ENCODE assay signal across 11 cellular contexts in genomic region chr17:50946891-50947843, GRCh38.
DNase-seq lines count a peak whose midpoint lies in the region; ATAC-seq and TF ChIP-seq lines count a peak whose summit lies in the region.
"Had no signal": no experiment of that assay in that cellular context is flagged by ENCODE, and none has a peak within 500 bp of the region (broad histone marks: within the 10 kb centered on the region; RNA-seq: fewer than 3 reads in every experiment).

No MANE protein-coding gene starts in this region.

- ATAC-seq in left lobe of liver = peak; percentile 12
- no peak for ATAC-seq in stimulated activated effector memory CD8-positive, alpha-beta T cell treated with anti-CD3 and anti-CD28 coated beads, Interleukin-12 subunit alpha, Interleukin-12 subunit beta, amount 100 ng/mL, for 72 hours
- ATAC-seq in HG02763 (IDR thresholded peaks at IDR 0.05; ENCODE audit: unreplicated experiment) = no peak
- ATAC-seq in GM21447 (IDR thresholded peaks at IDR 0.05; ENCODE audit: unreplicated experiment) = no peak

- no peak overlapping the region for H3K4me3 Mint-ChIP-seq in T-helper 1 cell treated with Interleukin-12 subunit alpha and Interleukin-12 subunit beta and Interleukin-4 antibody, amounts not matched to agents 30 μg/mL and 1 μg/mL, for 36 hours
- no peak overlapping the region for H3K4me3 Mint-ChIP-seq in stimulated activated effector memory CD8-positive, alpha-beta T cell treated with anti-CD3 and anti-CD28 coated beads, Interleukin-12 subunit alpha, Interleukin-12 subunit beta, amount 100 ng/mL, for 72 hours
- no peak overlapping the region for H3K4me3 Mint-ChIP-seq in CD14-positive monocyte

- TF ChIP-seq CTCF in WERI-Rb-1 (IDR thresholded peaks at IDR 0.05; ENCODE audit: low read depth, low read length) (no peak), CD14-positive monocyte (IDR thresholded peaks at IDR 0.05) (no peak)

- intact Hi-C loops in CD14-positive monocyte (cut with micrococcal nuclease) = no loop called here

- H3K4me1 Mint-ChIP-seq in T-helper 1 cell treated with Interleukin-12 subunit alpha and Interleukin-12 subunit beta and Interleukin-4 antibody, amounts not matched to agents 30 μg/mL and 1 μg/mL, for 36 hours (ENCODE audit: low read depth) = peaks cover 24% of the 10 kb centered on the region
- peaks cover 56% of the 10 kb centered on the region for H3K4me1 Mint-ChIP-seq in stimulated activated effector memory CD8-positive, alpha-beta T cell treated with anti-CD3 and anti-CD28 coated beads, Interleukin-12 subunit alpha, Interleukin-12 subunit beta, amount 100 ng/mL, for 72 hours
- H3K4me1 Mint-ChIP-seq in CD14-positive monocyte = peaks cover 53% of the 10 kb centered on the region

- H3K36me3 ChIP-seq in WERI-Rb-1 = no peaks in the 10 kb centered on the region
- H3K36me3 ChIP-seq: neutrophil had no signal

- DNase-seq in T-helper 1 cell = no peak
- peak; percentile 35 for DNase-seq in WERI-Rb-1
- DNase-seq in left lobe of liver (ENCODE audit: low spot score) = peak; percentile 87
- DNase-seq in stimulated activated effector memory CD8-positive, alpha-beta T cell treated with anti-CD3 and anti-CD28 coated beads, Interleukin-12 subunit alpha, Interleukin-12 subunit beta, amount 100 ng/mL, for 72 hours (ENCODE audit: low spot score in 2 of 2) = no peak
- no peak for DNase-seq in CD14-positive monocyte (ENCODE audit: low spot score)
- DNase-seq: activated CD4-positive, alpha-beta T cell treated with anti-CD3 and anti-CD28 coated beads for 1 hour had no signal

- no peaks in the 10 kb centered on the region for H3K27me3 ChIP-seq in WERI-Rb-1 (ENCODE audit: insufficient read depth, low read depth, severe bottlenecking)

- H3K27ac ChIP-seq in WERI-Rb-1 = peak overlapping the region; percentile 15; the same call in 1 of the 2 replicates
- H3K27ac ChIP-seq: KMS-11, neutrophil had no signal

- H3K27me3 Mint-ChIP-seq in T-helper 1 cell treated with Interleukin-12 subunit alpha and Interleukin-12 subunit beta and Interleukin-4 antibody, amounts not matched to agents 30 μg/mL and 1 μg/mL, for 36 hours (ENCODE audit: low read depth) = no peaks in the 10 kb centered on the region
- peaks cover under 1 to 7% (median 2%) of the 10 kb centered on the region in 3 donors for H3K27me3 Mint-ChIP-seq in CD14-positive monocyte (ENCODE audit: low read depth in 3 of 3)

- H3K9me3 ChIP-seq in WERI-Rb-1 (ENCODE audit: severe bottlenecking) = no peaks in the 10 kb centered on the region
- H3K9me3 ChIP-seq: neutrophil had no signal

- H3K9me3 Mint-ChIP-seq in T-helper 1 cell treated with Interleukin-12 subunit alpha and Interleukin-12 subunit beta and Interleukin-4 antibody, amounts not matched to agents 30 μg/mL and 1 μg/mL, for 36 hours = no peaks in the 10 kb centered on the region
- no peaks in the 10 kb centered on the region for H3K9me3 Mint-ChIP-seq in stimulated activated effector memory CD8-positive, alpha-beta T cell treated with anti-CD3 and anti-CD28 coated beads, Interleukin-12 subunit alpha, Interleukin-12 subunit beta, amount 100 ng/mL, for 72 hours
- H3K9me3 Mint-ChIP-seq in CD14-positive monocyte = no peaks in the 10 kb centered on the region

- H3K27ac Mint-ChIP-seq in T-helper 1 cell treated with Interleukin-12 subunit alpha and Interleukin-12 subunit beta and Interleukin-4 antibody, amounts not matched to agents 30 μg/mL and 1 μg/mL, for 36 hours = peak overlapping the region; percentile 10
- H3K27ac Mint-ChIP-seq in stimulated activated effector memory CD8-positive, alpha-beta T cell treated with anti-CD3 and anti-CD28 coated beads, Interleukin-12 subunit alpha, Interleukin-12 subunit beta, amount 100 ng/mL, for 72 hours = peak overlapping the region; percentile 79
- peak overlapping the region in 2 of 7 donors; percentile 36 to 68 for H3K27ac Mint-ChIP-seq in CD14-positive monocyte

- no peak overlapping the region for H3K4me3 ChIP-seq in WERI-Rb-1 (ENCODE audit: low read depth, low read length)

- no peaks in the 10 kb centered on the region for H3K36me3 Mint-ChIP-seq in T-helper 1 cell treated with Interleukin-12 subunit alpha and Interleukin-12 subunit beta and Interleukin-4 antibody, amounts not matched to agents 30 μg/mL and 1 μg/mL, for 36 hours (ENCODE audit: low read depth)
- peaks cover 6% of the 10 kb centered on the region for H3K36me3 Mint-ChIP-seq in stimulated activated effector memory CD8-positive, alpha-beta T cell treated with anti-CD3 and anti-CD28 coated beads, Interleukin-12 subunit alpha, Interleukin-12 subunit beta, amount 100 ng/mL, for 72 hours
- H3K36me3 Mint-ChIP-seq in CD14-positive monocyte = no peaks in the 10 kb centered on the region

Comparison
In these comparisons a context has a peak if more than half of its experiments do, and no peak if none do; other contexts are left out.
1. DNase-seq: peak in WERI-Rb-1 (single experiment) and left lobe of liver (single experiment); none in T-helper 1 cell (0 of 5), stimulated activated effector memory CD8-positive, alpha-beta T cell treated with anti-CD3 and anti-CD28 coated beads, Interleukin-12 subunit alpha, Interleukin-12 subunit beta, amount 100 ng/mL, for 72 hours (0 of 2) and CD14-positive monocyte (single experiment).